Comparison of ENCODE assay signal across 17 cellular contexts in genomic region chr14:75811862-75812505, GRCh38.
A peak's percentile ranks its signal among the peaks of the same experiment; 100 is the strongest.
DNase-seq lines count a peak whose midpoint lies in the region; ATAC-seq and TF ChIP-seq lines count a peak whose summit lies in the region.
"Had no signal": no experiment of that assay in that cellular context is flagged by ENCODE, and none has a peak within 500 bp of the region (broad histone marks: within the 10 kb centered on the region; RNA-seq: fewer than 3 reads in every experiment).

No MANE protein-coding gene starts in this region.

- H3K36me3 ChIP-seq in GM23338 (ENCODE audit: insufficient read depth) (no peaks in the 10 kb centered on the region), mucosa of descending colon (ENCODE audit: low read depth) (no peaks in the 10 kb centered on the region), lower lobe of right lung (no peaks in the 10 kb centered on the region)
- H3K36me3 ChIP-seq: cardiac muscle cell, gastrocnemius medialis, suprapubic skin had no signal

- H3K4me1 ChIP-seq in GM23338 (ENCODE audit: insufficient read depth) (peaks cover 21% of the 10 kb centered on the region), mucosa of descending colon (ENCODE audit: low read depth) (no peaks in the 10 kb centered on the region), lower lobe of right lung (no peaks in the 10 kb centered on the region)
- H3K4me1 ChIP-seq: gastrocnemius medialis had no signal

- H3K27me3 Mint-ChIP-seq in GM23338 (ENCODE audit: insufficient read depth, low read depth, poor library complexity) (no peaks in the 10 kb centered on the region), WTC11 (ENCODE audit: low read depth) (no peaks in the 10 kb centered on the region)
- H3K27me3 Mint-ChIP-seq: activated naive CD4-positive, alpha-beta T cell treated with anti-CD3 and anti-CD28 coated beads, Interleukin-2, amount 50 U/mL, for 24 hours had no signal

- peak; percentile 81 for ATAC-seq in GM23338
- ATAC-seq in WTC11: peak; percentile 53
- peak; percentile 91 for ATAC-seq in mucosa of descending colon
- no peak for ATAC-seq in HG02642 (IDR thresholded peaks at IDR 0.05; ENCODE audit: poor library complexity, unreplicated experiment)
- ATAC-seq in lower lobe of right lung: no peak
- ATAC-seq: gastrocnemius medialis, HCT116 had no signal

- H3K4me3 ChIP-seq in GM23338 (no peak overlapping the region), mucosa of descending colon (no peak overlapping the region), lower lobe of right lung (no peak overlapping the region)
- H3K4me3 ChIP-seq: cardiac muscle cell, gastrocnemius medialis, suprapubic skin had no signal

- no peak for TF ChIP-seq POLR2A in erythroblast (IDR thresholded peaks at IDR 0.05; ENCODE audit: low read length)

- TF ChIP-seq CTCF in GM23338 (conservative IDR thresholded peaks at IDR 0.05; ENCODE audit: low read depth in 2 of 2) (no peak), WTC11 (IDR thresholded peaks at IDR 0.05) (no peak), mucosa of descending colon (IDR thresholded peaks at IDR 0.05) (no peak), lower lobe of right lung (IDR thresholded peaks at IDR 0.05) (no peak)

- H3K27ac Mint-ChIP-seq in GM23338: peak overlapping the region; percentile 86
- peak overlapping the region; percentile 97 for H3K27ac Mint-ChIP-seq in WTC11
- H3K27ac Mint-ChIP-seq: activated naive CD4-positive, alpha-beta T cell treated with anti-CD3 and anti-CD28 coated beads, Interleukin-2, amount 50 U/mL, for 24 hours had no signal

- H3K4me1 Mint-ChIP-seq in GM23338: peaks cover 29% of the 10 kb centered on the region
- peaks cover 27% of the 10 kb centered on the region for H3K4me1 Mint-ChIP-seq in WTC11
- H3K4me1 Mint-ChIP-seq: activated naive CD4-positive, alpha-beta T cell treated with anti-CD3 and anti-CD28 coated beads, Interleukin-2, amount 50 U/mL, for 24 hours had no signal

- H3K4me3 Mint-ChIP-seq in GM23338 (peak overlapping the region; percentile 16; the same call in 2 of the 3 replicates), WTC11 (no peak overlapping the region)
- H3K4me3 Mint-ChIP-seq: activated naive CD4-positive, alpha-beta T cell treated with anti-CD3 and anti-CD28 coated beads, Interleukin-2, amount 50 U/mL, for 24 hours had no signal

- H3K27ac ChIP-seq in GM23338 (ENCODE audit: low read depth): peak overlapping the region; percentile 71
- no peak overlapping the region for H3K27ac ChIP-seq in lower lobe of right lung
- H3K27ac ChIP-seq: cardiac muscle cell, gastrocnemius medialis, HL-60, suprapubic skin had no signal

- H3K27me3 ChIP-seq in GM23338 (ENCODE audit: insufficient read depth) (no peaks in the 10 kb centered on the region), lower lobe of right lung (ENCODE audit: low read depth) (no peaks in the 10 kb centered on the region)
- H3K27me3 ChIP-seq: cardiac muscle cell, gastrocnemius medialis, suprapubic skin had no signal

- H3K9me3 ChIP-seq in mucosa of descending colon (no peaks in the 10 kb centered on the region), lower lobe of right lung (no peaks in the 10 kb centered on the region)
- H3K9me3 ChIP-seq: gastrocnemius medialis, suprapubic skin had no signal

- H3K36me3 Mint-ChIP-seq in GM23338 (ENCODE audit: low read depth) (0 out of 3 replicates have a peak, but pooled peaks cover under 1% of the 10 kb centered on the region), WTC11 (peaks cover 3% of the 10 kb centered on the region; the same call in 1 of the 2 replicates)

- no peaks in the 10 kb centered on the region for H4K20me1 ChIP-seq in GM23338 (replicated peaks; ENCODE audit: insufficient read depth)

- H3K9me3 Mint-ChIP-seq in GM23338 (no peaks in the 10 kb centered on the region), WTC11 (no peaks in the 10 kb centered on the region)
- H3K9me3 Mint-ChIP-seq: activated naive CD4-positive, alpha-beta T cell treated with anti-CD3 and anti-CD28 coated beads, Interleukin-2, amount 50 U/mL, for 24 hours had no signal

- peak overlapping the region; percentile 6; the same call in 1 of the 2 replicates for H3K4me2 ChIP-seq in GM23338

- intact Hi-C loops in mucosa of descending colon (cut with DNase I, micrococcal nuclease) (no loop called here), lower lobe of right lung (cut with DNase I) (no loop called here)

- no peaks in the 10 kb centered on the region for H3F3A ChIP-seq in GM23338 (replicated peaks; ENCODE audit: low read depth)

- no peaks in the 10 kb centered on the region for H3K79me2 ChIP-seq in GM23338 (replicated peaks; ENCODE audit: insufficient read depth)

- H2AFZ ChIP-seq in GM23338: no peak overlapping the region

- CTCF ChIA-PET in WTC11 (lab: Charles Lee): interaction anchor here (1.3 to 3.9 kb wide), 7 partner anchors 11 to 171 kb away, joined by 4 to 17 read pairs (median 5); no protein-coding TSS in a partner anchor

- H3K9me2 ChIP-seq in GM23338 (ENCODE audit: insufficient read depth): no peaks in the 10 kb centered on the region

- POLR2A ChIA-PET in WTC11 (lab: Charles Lee): interaction anchor here (0.7 kb wide), 1 partner anchor 30 kb away, joined by 3 read pairs; no protein-coding TSS in a partner anchor

- DNase-seq in GM23338 (ENCODE audit: low spot score) (peak; percentile 53), NCI-H1930 (lab: John Stamatoyannopoulos, UW) (peak; percentile 66 to 67), WTC11 (ENCODE audit: low spot score) (no peak), mucosa of descending colon (peak in 1 of 3 donors; percentile 37), erythroblast (lab: John Stamatoyannopoulos, UW) (no peak), lower lobe of right lung (no peak), NCI-H82 treated with DMSO at 0.1 percent for 48 hours (lab: John Stamatoyannopoulos, UW; ENCODE audit: unreplicated experiment) (no peak)
- DNase-seq: activated CD4-positive, CD25-positive, alpha-beta regulatory T cell treated with anti-CD3 and anti-CD28 coated beads, Interleukin-2, amount 50 U/mL, for 72 hours; effector CD4-positive, alpha-beta T cell; gastrocnemius medialis; NCI-H226 had no signal

TF ChIP-seq in GM23338, 12 proteins besides CTCF, POLR2A, EP300 and RAD21 (continues in another document):
- TF ChIP-seq JUNB (IDR thresholded peaks at IDR 0.05; ENCODE audit: unreplicated experiment): no peak
- TF ChIP-seq NANOG (IDR thresholded peaks at IDR 0.05; ENCODE audit: borderline replicate concordance): no peak
- TF ChIP-seq, protein P1, sequence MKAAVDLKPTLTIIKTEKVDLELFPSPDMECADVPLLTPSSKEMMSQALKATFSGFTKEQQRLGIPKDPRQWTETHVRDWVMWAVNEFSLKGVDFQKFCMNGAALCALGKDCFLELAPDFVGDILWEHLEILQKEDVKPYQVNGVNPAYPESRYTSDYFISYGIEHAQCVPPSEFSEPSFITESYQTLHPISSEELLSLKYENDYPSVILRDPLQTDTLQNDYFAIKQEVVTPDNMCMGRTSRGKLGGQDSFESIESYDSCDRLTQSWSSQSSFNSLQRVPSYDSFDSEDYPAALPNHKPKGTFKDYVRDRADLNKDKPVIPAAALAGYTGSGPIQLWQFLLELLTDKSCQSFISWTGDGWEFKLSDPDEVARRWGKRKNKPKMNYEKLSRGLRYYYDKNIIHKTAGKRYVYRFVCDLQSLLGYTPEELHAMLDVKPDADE (IDR thresholded peaks at IDR 0.05): no peak
- TF ChIP-seq POLR2AphosphoS5 (IDR thresholded peaks at IDR 0.05; ENCODE audit: low read depth): no peak
- no peak for TF ChIP-seq ZNF331 (CRISPR knock-in tag; IDR thresholded peaks at IDR 0.05; ENCODE audit: low read depth)
- no peak for TF ChIP-seq EZH2phosphoT487 (IDR thresholded peaks at IDR 0.05; ENCODE audit: unreplicated experiment)

TF ChIP-seq in WTC11, 78 proteins besides CTCF, POLR2A, EP300 and RAD21 (continues in another document):
- no peak for TF ChIP-seq FOXP4 (CRISPR knock-in tag; IDR thresholded peaks at IDR 0.05)
- TF ChIP-seq MYBL2 (CRISPR knock-in tag; IDR thresholded peaks at IDR 0.05): no peak
- no peak for TF ChIP-seq SOX15 (CRISPR knock-in tag; IDR thresholded peaks at IDR 0.05)
- no peak for TF ChIP-seq ZNF232 (CRISPR knock-in tag; IDR thresholded peaks at IDR 0.05)
- TF ChIP-seq CREM (CRISPR knock-in tag; IDR thresholded peaks at IDR 0.05): no peak
- no peak for TF ChIP-seq AR (CRISPR knock-in tag; IDR thresholded peaks at IDR 0.05)
- TF ChIP-seq PRRX2 (CRISPR knock-in tag; IDR thresholded peaks at IDR 0.05): no peak
- TF ChIP-seq CREB1 (CRISPR knock-in tag; IDR thresholded peaks at IDR 0.05): no peak

Comparison
In these comparisons a context has a peak if more than half of its experiments do, and no peak if none do; other contexts are left out.
1. ATAC-seq: peak in GM23338 (single experiment), WTC11 (single experiment) and mucosa of descending colon (single experiment); none in HG02642 (single experiment) and lower lobe of right lung (0 of 2).
2. DNase-seq: peak in GM23338 (single experiment) and NCI-H1930 (2 of 2); none in WTC11 (single experiment), erythroblast (0 of 2), lower lobe of right lung (single experiment) and NCI-H82 treated with DMSO at 0.1 percent for 48 hours (single experiment).